In the genomic region with DNA sequence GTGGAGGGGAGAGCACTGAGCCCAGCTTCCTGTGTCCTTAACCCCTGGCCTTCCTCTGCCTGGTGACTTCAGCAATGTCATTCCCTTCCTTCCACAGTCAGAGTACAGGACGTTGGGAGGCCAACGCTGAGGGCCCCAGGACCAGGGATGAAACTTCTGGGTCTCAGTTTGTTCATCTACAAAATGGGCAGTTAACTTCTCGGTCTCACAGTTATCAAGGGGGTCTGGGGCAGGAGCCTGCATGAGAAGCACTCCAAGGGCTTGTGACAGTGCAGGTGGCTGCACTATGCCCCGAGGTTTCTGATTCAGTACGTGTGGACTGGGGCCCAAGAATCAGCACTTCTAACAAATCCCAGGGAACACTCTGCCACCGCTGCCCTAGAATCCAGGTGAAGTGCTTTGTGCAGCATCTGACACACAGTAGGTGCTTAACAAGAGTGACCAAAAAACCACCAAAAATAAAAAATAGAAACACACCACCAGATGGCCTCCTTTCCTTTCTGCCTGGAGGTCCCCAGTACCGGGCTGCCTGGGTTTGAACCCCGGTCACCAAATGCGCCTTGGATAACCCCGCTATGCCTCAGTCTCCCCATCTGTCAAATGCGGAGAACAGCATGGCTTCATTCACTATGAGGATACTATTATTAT, we compare ENCODE assay signal across 18 cellular contexts.
A peak's percentile ranks its signal among the peaks of the same experiment; 100 is the strongest.
DNase-seq lines count a peak whose midpoint lies in the region; ATAC-seq and TF ChIP-seq lines count a peak whose summit lies in the region.
"Had no signal": no experiment of that assay in that cellular context is flagged by ENCODE, and none has a peak within 500 bp of the region (broad histone marks: within the 10 kb centered on the region; RNA-seq: fewer than 3 reads in every experiment).

No MANE protein-coding gene starts in this region.

- TF ChIP-seq POLR2A in gastrocnemius medialis (IDR thresholded peaks at IDR 0.05): no peak

- H3K14ac ChIP-seq in H9 (ENCODE audit: insufficient read depth, low read length): no peak overlapping the region

- H3K9ac ChIP-seq in H9 (ENCODE audit: extremely low read depth, insufficient read length, low read length): no peak overlapping the region
- H3K9ac ChIP-seq: KMS-11 had no signal

- no peak overlapping the region for H3K27ac ChIP-seq in H9 (ENCODE audit: insufficient read length, low read depth, low read length)
- peak overlapping the region; percentile 66; the same call in 1 of the 2 replicates for H3K27ac ChIP-seq in Panc1 (ENCODE audit: low read length)
- H3K27ac ChIP-seq in gastrocnemius medialis: peak overlapping the region; percentile 93 to 98 (median 96)
- H3K27ac ChIP-seq: KMS-11, lower lobe of right lung had no signal

- no peak overlapping the region for H3K23ac ChIP-seq in H9 (ENCODE audit: insufficient read length, low read depth, low read length)

- H3K4me1 Mint-ChIP-seq in H9: no peaks in the 10 kb centered on the region

- peak; percentile 28; the same call in 2 of the 3 replicates for TF ChIP-seq CTCF in H9 (conservative IDR thresholded peaks at IDR 0.05)
- TF ChIP-seq CTCF in Panc1 (IDR thresholded peaks at IDR 0.05): peak; percentile 47; the same call in 1 of the 2 replicates
- peak; percentile 20 for TF ChIP-seq CTCF in fibroblast of villous mesenchyme (IDR thresholded peaks at IDR 0.05; ENCODE audit: insufficient read depth, low read depth, low read length)
- no peak for TF ChIP-seq CTCF in gastrocnemius medialis (IDR thresholded peaks at IDR 0.05 in 4 of 5, conservative IDR thresholded peaks at IDR 0.05 in 1 of 5)

- H4K5ac ChIP-seq in H9 (ENCODE audit: insufficient read length, low read depth, low read length): no peak overlapping the region

- H3K27me3 Mint-ChIP-seq in H9 (ENCODE audit: low read depth): no peaks in the 10 kb centered on the region

- no peaks in the 10 kb centered on the region for H3K23me2 ChIP-seq in H9 (ENCODE audit: insufficient read length, low read depth, low read length, poor library complexity, severe bottlenecking)

- no peaks in the 10 kb centered on the region for H4K20me1 ChIP-seq in H9 (ENCODE audit: control insufficient read depth, insufficient read depth, insufficient read length)

- CTCF ChIA-PET in Panc1 (lab: Charles Lee): no interaction called here

- peaks cover 19 to 58% (median 48%) of the 10 kb centered on the region in 3 experiments; a peak in 6 of 7 replicates for H3K36me3 Mint-ChIP-seq in H9 (ENCODE audit: insufficient read depth in 1 of 3, low read depth in 3 of 3)

- H2BK5ac ChIP-seq in H9 (ENCODE audit: insufficient read length, low read length): no peak overlapping the region

- in situ Hi-C loops in Panc1 (cut with HindIII; ENCODE audit: low pct_unique_long_range_greater_than_20kb, low sequenced_read_pairs): no loop called here
- in situ Hi-C loops in gastrocnemius medialis (cut with MboI; ENCODE audit: low sequenced_read_pairs in 4 of 4): loop anchor here in 1 of 4 donors (25.0 kb wide), 1 partner anchor 137 kb away; no protein-coding TSS in a partner anchor

- H4K8ac ChIP-seq in H9 (replicated peaks; ENCODE audit: insufficient read length, low read depth, low read length): no peak overlapping the region

- no peak overlapping the region for H2BK12ac ChIP-seq in H9 (ENCODE audit: insufficient read length, low read depth, low read length)

- H3K9me3 Mint-ChIP-seq in H9: no peaks in the 10 kb centered on the region

- no peak overlapping the region for H2BK120ac ChIP-seq in H9 (ENCODE audit: low read depth, low read length, poor library complexity, severe bottlenecking)

- H2AFZ ChIP-seq in H9 (ENCODE audit: low read length): no peak overlapping the region

- H3K9me3 ChIP-seq in H9 (ENCODE audit: control insufficient read depth, low read depth, low read length) (no peaks in the 10 kb centered on the region), Panc1 (ENCODE audit: control insufficient read depth, insufficient read depth, low read depth, low read length) (no peaks in the 10 kb centered on the region), gastrocnemius medialis (no peaks in the 10 kb centered on the region)
- H3K9me3 ChIP-seq: lower lobe of right lung had no signal

- DNase-seq in H9 (no peak), Panc1 (ENCODE audit: low read depth, low spot score) (no peak), fibroblast of villous mesenchyme (ENCODE audit: low read depth) (no peak), gastrocnemius medialis (no peak), NCI-H82 treated with DMSO at 0.1 percent for 48 hours (lab: John Stamatoyannopoulos, UW; ENCODE audit: unreplicated experiment) (no peak), NCI-H2196 (lab: John Stamatoyannopoulos, UW; ENCODE audit: unreplicated experiment) (no peak), NCI-H510A (lab: John Stamatoyannopoulos, UW) (no peak)
- DNase-seq in stimulated activated CD4-positive, alpha-beta T cell treated with anti-CD3 and anti-CD28 coated beads, Interleukin-12 subunit alpha, Interleukin-12 subunit beta, amount 100 ng/mL, for 4 hours: no peak
- DNase-seq: activated CD4-positive, alpha-beta T cell treated with anti-CD3 and anti-CD28 coated beads, Interleukin-2, amount 50 U/mL, for 4 hours; activated gamma-delta T cell; dermis blood vessel endothelial cell; lower lobe of right lung; NCI-H1092; NCI-H524; OCI-M1; right cardiac atrium; SIG-M5 had no signal

- H2BK15ac ChIP-seq in H9 (ENCODE audit: low read depth, low read length): no peak overlapping the region

- no peak overlapping the region for H3K18ac ChIP-seq in H9 (ENCODE audit: insufficient read length, low read depth, low read length)

- no peak overlapping the region for H3K4me3 ChIP-seq in Panc1 (ENCODE audit: low read depth in 2 of 2, low read length in 2 of 2)
- no peak overlapping the region for H3K4me3 ChIP-seq in fibroblast of villous mesenchyme (ENCODE audit: low read depth, low read length)
- H3K4me3 ChIP-seq in gastrocnemius medialis: no peak overlapping the region
- H3K4me3 ChIP-seq: lower lobe of right lung had no signal

- BruUV-seq in Panc1 (replicated peaks; lab: Mats Ljungman, UMichigan): no TSS peak

- H3K56ac ChIP-seq in H9 (ENCODE audit: insufficient read length, low read depth, low read length): no peak overlapping the region

- ATAC-seq in Panc1 (no peak), gastrocnemius medialis (no peak)
- ATAC-seq: lower lobe of right lung, right cardiac atrium had no signal

- H3K4me2 ChIP-seq in H9 (ENCODE audit: insufficient read depth, insufficient read length, low read length): no peak overlapping the region
- H3K4me2 ChIP-seq: KMS-11 had no signal

- no peak overlapping the region for H2BK20ac ChIP-seq in H9 (ENCODE audit: low read depth, low read length, poor library complexity, severe bottlenecking)

- H4K91ac ChIP-seq in H9 (ENCODE audit: insufficient read length, low read depth, low read length): no peak overlapping the region

- no CpG with 5 or more reads among the region's 11 CpGs for WGBS in H9 (ENCODE audit: extremely low coverage, insufficient read length, low lambda C conversion rate)

- H3K27me3 ChIP-seq in H9 (ENCODE audit: insufficient read depth, low read length) (no peaks in the 10 kb centered on the region), Panc1 (ENCODE audit: control insufficient read depth, insufficient read depth, low read length) (no peaks in the 10 kb centered on the region), gastrocnemius medialis (no peaks in the 10 kb centered on the region)

- H2AK5ac ChIP-seq in H9 (ENCODE audit: insufficient read length, low read length): no peak overlapping the region

- H3K4me1 ChIP-seq in H9 (ENCODE audit: insufficient read depth, low read length) (no peaks in the 10 kb centered on the region), Panc1 (ENCODE audit: control insufficient read depth, insufficient read depth, low read length) (peaks cover 52% of the 10 kb centered on the region), gastrocnemius medialis (peaks cover 49 to 59% of the 10 kb centered on the region in 2 donors)

- no peaks in the 10 kb centered on the region for H3K79me2 ChIP-seq in H9 (ENCODE audit: insufficient read depth, low read length)

- H3K4ac ChIP-seq in H9 (ENCODE audit: low read depth, low read length): no peak overlapping the region

- intact Hi-C loops in Panc1 (cut with micrococcal nuclease; ENCODE audit: unreplicated experiment): no loop called here
- intact Hi-C loops in gastrocnemius medialis (cut with DNase I; ENCODE audit: low total_unique reads): no loop called here

- H3K36me3 ChIP-seq in Panc1 (ENCODE audit: control insufficient read depth, insufficient read depth, low read length): peaks cover 7% of the 10 kb centered on the region
- peaks cover 0 to 22% of the 10 kb centered on the region in 2 donors for H3K36me3 ChIP-seq in gastrocnemius medialis

- H3K79me1 ChIP-seq in H9 (ENCODE audit: insufficient read depth, low read depth, low read length, poor library complexity, severe bottlenecking): no peaks in the 10 kb centered on the region

- H3K4me3 Mint-ChIP-seq in H9: no peak overlapping the region

- POLR2A ChIA-PET in Panc1 (lab: Charles Lee): no interaction called here

- peak overlapping the region in 1 of 3 experiments; percentile 53; a peak in 3 of 7 replicates for H3K27ac Mint-ChIP-seq in H9

- H3T11ph ChIP-seq in H9 (ENCODE audit: low read length): no peak overlapping the region

Comparison
In these comparisons a context has a peak if more than half of its experiments do, and no peak if none do; other contexts are left out.
1. CTCF ChIP-seq: peak in H9 (single experiment), Panc1 (single experiment) and fibroblast of villous mesenchyme (single experiment); none in gastrocnemius medialis (0 of 5).